1 cellular context compared by ENCODE assay signal in the genomic region with DNA sequence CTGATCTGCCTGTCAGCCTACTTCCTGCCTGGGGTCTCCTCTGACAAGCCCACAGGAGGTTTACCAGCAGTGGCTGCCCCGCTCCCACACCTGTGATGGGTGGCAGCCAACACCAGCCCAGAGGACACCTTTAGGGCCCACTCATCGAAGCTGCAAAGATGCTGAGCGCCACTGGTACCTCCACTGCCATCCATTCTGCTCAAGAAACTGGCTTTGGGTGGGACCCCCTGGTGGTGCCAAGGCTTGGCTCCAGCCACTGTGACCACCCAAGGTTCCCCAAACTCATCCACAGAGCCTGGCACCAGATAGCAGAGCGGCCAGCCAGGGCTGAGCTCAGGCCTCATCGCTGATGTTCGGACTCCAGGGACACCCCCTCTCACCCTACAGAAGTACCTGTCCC.
TF ChIP-seq lines count a peak whose summit lies in the region.

No MANE protein-coding gene starts in this region.

TF ChIP-seq in GM12878, 131 proteins besides CTCF, POLR2A, EP300 and RAD21:
- TF ChIP-seq, protein P1, sequence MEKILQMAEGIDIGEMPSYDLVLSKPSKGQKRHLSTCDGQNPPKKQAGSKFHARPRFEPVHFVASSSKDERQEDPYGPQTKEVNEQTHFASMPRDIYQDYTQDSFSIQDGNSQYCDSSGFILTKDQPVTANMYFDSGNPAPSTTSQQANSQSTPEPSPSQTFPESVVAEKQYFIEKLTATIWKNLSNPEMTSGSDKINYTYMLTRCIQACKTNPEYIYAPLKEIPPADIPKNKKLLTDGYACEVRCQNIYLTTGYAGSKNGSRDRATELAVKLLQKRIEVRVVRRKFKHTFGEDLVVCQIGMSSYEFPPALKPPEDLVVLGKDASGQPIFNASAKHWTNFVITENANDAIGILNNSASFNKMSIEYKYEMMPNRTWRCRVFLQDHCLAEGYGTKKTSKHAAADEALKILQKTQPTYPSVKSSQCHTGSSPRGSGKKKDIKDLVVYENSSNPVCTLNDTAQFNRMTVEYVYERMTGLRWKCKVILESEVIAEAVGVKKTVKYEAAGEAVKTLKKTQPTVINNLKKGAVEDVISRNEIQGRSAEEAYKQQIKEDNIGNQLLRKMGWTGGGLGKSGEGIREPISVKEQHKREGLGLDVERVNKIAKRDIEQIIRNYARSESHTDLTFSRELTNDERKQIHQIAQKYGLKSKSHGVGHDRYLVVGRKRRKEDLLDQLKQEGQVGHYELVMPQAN (conservative IDR thresholded peaks at IDR 0.05) = no peak
- TF ChIP-seq ZBTB11 (CRISPR knock-in tag; IDR thresholded peaks at IDR 0.05) (no peak), ZBED1 (IDR thresholded peaks at IDR 0.05; ENCODE audit: borderline replicate concordance) (no peak), BMI1 (IDR thresholded peaks at IDR 0.05; ENCODE audit: borderline replicate concordance) (no peak), MAX (IDR thresholded peaks at IDR 0.05; ENCODE audit: low read depth, low read length) (no peak), RELB (IDR thresholded peaks at IDR 0.05; ENCODE audit: low read depth) (no peak), MEF2B (IDR thresholded peaks at IDR 0.05; ENCODE audit: partially characterized antibody, poor library complexity, severe bottlenecking) (no peak), KDM1A (IDR thresholded peaks at IDR 0.05; ENCODE audit: borderline replicate concordance) (no peak), PAX8 (IDR thresholded peaks at IDR 0.05) (no peak), FOS (IDR thresholded peaks at IDR 0.05; ENCODE audit: borderline replicate concordance, extremely low read depth, insufficient read length) (no peak), MTA2 (IDR thresholded peaks at IDR 0.05; ENCODE audit: low read depth) (no peak)
